ENCODE assay signal across 15 cellular contexts in the genomic region with DNA sequence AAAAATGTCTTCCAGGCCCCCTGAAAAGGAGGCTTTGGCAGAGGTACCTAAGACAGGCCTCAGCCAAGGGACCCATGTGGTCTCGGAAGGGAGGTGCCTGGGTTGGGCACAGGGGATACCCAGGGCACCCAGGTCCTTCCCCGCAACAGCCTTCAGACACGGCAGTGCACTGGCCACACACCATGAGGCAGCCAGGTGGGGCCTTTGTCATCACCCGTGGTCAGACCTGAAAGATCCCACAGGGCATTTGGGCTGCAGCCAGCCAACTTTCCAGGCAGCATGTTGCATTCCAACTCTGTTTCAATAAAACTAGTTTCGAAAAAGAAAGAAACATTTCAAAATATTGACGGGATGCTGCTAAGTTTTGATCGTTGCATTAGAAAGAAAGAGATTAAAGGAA. TPM values are rescaled to one million over a fixed set of nuclear protein-coding genes. Genes with fewer than 3 reads are reported as not detected.
A peak's percentile ranks its signal among the peaks of the same experiment; 100 is the strongest.
DNase-seq lines count a peak whose midpoint lies in the region; ATAC-seq and TF ChIP-seq lines count a peak whose summit lies in the region.
"Had no signal": no experiment of that assay in that cellular context is flagged by ENCODE, and none has a peak within 500 bp of the region (broad histone marks: within the 10 kb centered on the region; RNA-seq: fewer than 3 reads in every experiment).

No MANE protein-coding gene starts in this region.

- no peak overlapping the region for H3K4me3 Mint-ChIP-seq in Caco-2 (ENCODE audit: unreplicated experiment)
- H3K4me3 Mint-ChIP-seq: B cell; CD4-positive, alpha-beta memory T cell had no signal

- no peak for TF ChIP-seq CTCF in Caco-2 (IDR thresholded peaks at IDR 0.05; ENCODE audit: insufficient read depth in 1 of 2, low read depth in 1 of 2, low read length in 1 of 2, severe bottlenecking in 1 of 2, unreplicated experiment in 1 of 2)
- no peak for TF ChIP-seq CTCF in body of pancreas (IDR thresholded peaks at IDR 0.05)
- TF ChIP-seq CTCF in BE2C (IDR thresholded peaks at IDR 0.05; ENCODE audit: low read depth, low read length): no peak

- H3K4me3 ChIP-seq in Caco-2 (ENCODE audit: low read depth, low read length) (no peak overlapping the region), body of pancreas (no peak overlapping the region), BE2C (ENCODE audit: low read depth, low read length) (no peak overlapping the region)
- H3K4me3 ChIP-seq: HAP-1 had no signal

- peaks cover 15% of the 10 kb centered on the region for H3K4me1 Mint-ChIP-seq in Caco-2 (ENCODE audit: low read depth, unreplicated experiment)

- H3K27ac Mint-ChIP-seq in Caco-2 (ENCODE audit: unreplicated experiment): peak overlapping the region; percentile 38
- H3K27ac Mint-ChIP-seq: B cell; CD4-positive, alpha-beta memory T cell had no signal

- POLR2A ChIA-PET in Caco-2 (lab: Charles Lee): no interaction called here

- H3K36me3 ChIP-seq in Caco-2 (ENCODE audit: control insufficient read depth, insufficient read depth, low read length) (no peaks in the 10 kb centered on the region), body of pancreas (replicated peaks in 1 of 2; ENCODE audit: insufficient read depth in 1 of 2, low read depth in 2 of 2) (no peaks in the 10 kb centered on the region), BE2C (peaks cover 2% of the 10 kb centered on the region)
- H3K36me3 ChIP-seq: HAP-1 had no signal

- H3K27me3 Mint-ChIP-seq in Caco-2 (ENCODE audit: insufficient read depth, unreplicated experiment): peaks cover 3% of the 10 kb centered on the region

- H3K9me3 ChIP-seq in Caco-2: no peaks in the 10 kb centered on the region
- H3K9me3 ChIP-seq in body of pancreas: no peaks in the 10 kb centered on the region
- H3K9me3 ChIP-seq in BE2C: no peaks in the 10 kb centered on the region
- H3K9me3 ChIP-seq: HAP-1 had no signal

- 73 to 74% methylated on average over 7 of the region's 7 CpGs for WGBS in body of pancreas, 2 donors

- ATAC-seq in body of pancreas: no peak

- H3K27ac ChIP-seq in body of pancreas: peak overlapping the region in 1 of 4 donors; percentile 7

- no peak for DNase-seq in Caco-2
- peak; percentile 8 for DNase-seq in M059J (ENCODE audit: low read depth)
- DNase-seq in body of pancreas: peak; percentile 20 to 43 (median 29)
- DNase-seq in kidney tubule cell (ENCODE audit: low spot score): peak; percentile 8
- no peak for DNase-seq in SKM-1 (lab: John Stamatoyannopoulos, UW; ENCODE audit: unreplicated experiment)
- no peak for DNase-seq in BE2C
- no peak for DNase-seq in NCI-H2227 treated with DMSO at 0.1 percent for 48 hours (lab: John Stamatoyannopoulos, UW)
- DNase-seq in NCI-H1105 treated with DMSO at 0.1 percent for 48 hours (lab: John Stamatoyannopoulos, UW): no peak
- DNase-seq: ACHN; CD4-positive, alpha-beta memory T cell; DMS153; DMS79 treated with DMSO at 0.1 percent for 48 hours; EL had no signal

- H3K9me3 Mint-ChIP-seq in Caco-2 (ENCODE audit: unreplicated experiment): peaks cover 15% of the 10 kb centered on the region

- TF ChIP-seq POLR2A in body of pancreas (IDR thresholded peaks at IDR 0.05): no peak

- no peaks in the 10 kb centered on the region for H3K27me3 ChIP-seq in Caco-2 (replicated peaks; ENCODE audit: control insufficient read depth, insufficient read depth, low read length)
- no peaks in the 10 kb centered on the region for H3K27me3 ChIP-seq in body of pancreas
- H3K27me3 ChIP-seq in BE2C: no peaks in the 10 kb centered on the region

- no TSS peak for BruUV-seq in Caco-2 (replicated peaks; lab: Mats Ljungman, UMichigan)

- intact Hi-C loops in Caco-2 (cut with micrococcal nuclease; ENCODE audit: unreplicated experiment): no loop called here
- intact Hi-C loops in body of pancreas (cut with DNase I): no loop called here

- CTCF ChIA-PET in Caco-2 (lab: Charles Lee): no interaction called here

- peaks cover 15% of the 10 kb centered on the region for H3K36me3 Mint-ChIP-seq in Caco-2 (ENCODE audit: insufficient read depth, unreplicated experiment)
- H3K36me3 Mint-ChIP-seq: CD4-positive, alpha-beta memory T cell had no signal

- H3K4me1 ChIP-seq in Caco-2 (peaks cover 15% of the 10 kb centered on the region), body of pancreas (peaks cover 12% of the 10 kb centered on the region), BE2C (peaks cover 6% of the 10 kb centered on the region)

RNA-seq across cellular contexts. Expression of a gene that starts 4.7 kb away (rescaled TPM):
- total RNA-seq in Caco-2 (2022): 51.1 and 55.7 TPM in 2 replicates
- 10.6 and 16.3 TPM in 2 replicates for total RNA-seq in M059J (2014; rRNA removed; shearing (Covaris generic))
- total RNA-seq in body of pancreas: 10 to 100 TPM; 26.7 to 30.0 TPM
- polyA plus RNA-seq in BE2C (2012; ENCODE audit: insufficient read depth, insufficient read length, low read depth): 59.4 TPM

Comparison
In these comparisons a context has a peak if more than half of its experiments do, and no peak if none do; other contexts are left out.
1. DNase-seq: peak in M059J (single experiment), body of pancreas (4 of 4) and kidney tubule cell (single experiment); none in Caco-2 (0 of 2), SKM-1 (single experiment), BE2C (single experiment), NCI-H2227 treated with DMSO at 0.1 percent for 48 hours (single experiment) and NCI-H1105 treated with DMSO at 0.1 percent for 48 hours (single experiment).